1 cellular context compared by ENCODE assay signal in genomic region chr5:52943285-52943684, GRCh38.
TF ChIP-seq lines count a peak whose summit lies in the region.

No MANE protein-coding gene starts in this region.

TF ChIP-seq in GM12878, 131 proteins besides CTCF, POLR2A, EP300 and RAD21 (continued from another document):
- TF ChIP-seq ZBTB33 (IDR thresholded peaks at IDR 0.05) (no peak), STAT1 (conservative IDR thresholded peaks at IDR 0.05) (no peak), USF1 (IDR thresholded peaks at IDR 0.05; ENCODE audit: borderline replicate concordance, extremely low read length, insufficient read depth, low read depth, low read length) (no peak), NFXL1 (IDR thresholded peaks at IDR 0.05; ENCODE audit: borderline replicate concordance) (no peak), CUX1 (IDR thresholded peaks at IDR 0.05; ENCODE audit: insufficient replicate concordance, low read depth, low read length) (no peak), ZSCAN29 (IDR thresholded peaks at IDR 0.05) (no peak), HDAC6 (IDR thresholded peaks at IDR 0.05; ENCODE audit: unreplicated experiment) (no peak), RB1 (IDR thresholded peaks at IDR 0.05; ENCODE audit: borderline replicate concordance) (no peak), REST (IDR thresholded peaks at IDR 0.05; ENCODE audit: low read depth, low read length) (no peak), EED (IDR thresholded peaks at IDR 0.05; ENCODE audit: low read depth) (no peak), CBFB (IDR thresholded peaks at IDR 0.05; ENCODE audit: low read depth) (no peak), SIN3A (IDR thresholded peaks at IDR 0.05; ENCODE audit: low read depth, low read length) (no peak), MLLT1 (IDR thresholded peaks at IDR 0.05) (no peak), RELB (IDR thresholded peaks at IDR 0.05; ENCODE audit: low read depth) (no peak), ZNF622 (IDR thresholded peaks at IDR 0.05) (no peak)
TF ChIP-seq in GM12878: peak in this region for 0.
